8 cellular contexts compared by ENCODE assay signal in genomic region chr6:57316581-57317059, GRCh38. TPM values are rescaled to one million over a fixed set of nuclear protein-coding genes. Genes with fewer than 3 reads are reported as not detected.
DNase-seq lines count a peak whose midpoint lies in the region; ATAC-seq lines count a peak whose summit lies in the region.

No MANE protein-coding gene starts in this region.

- CTCF ChIA-PET in activated CD4-positive, alpha-beta T cell treated with anti-CD3 and anti-CD28 coated beads for 36 hours (lab: Charles Lee): interaction anchor here (0.6 to 4.7 kb wide), 34 partner anchors 9 to 840 kb away, joined by 3 to 80 read pairs (median 3); partner anchors contain the start of genes BAG2, BEND6, RAB23 and ZNF451

- peak overlapping the region; percentile 98 for H3K27ac Mint-ChIP-seq in activated CD4-positive, alpha-beta T cell treated with anti-CD3 and anti-CD28 coated beads for 36 hours

- DNase-seq in Ammon's horn (ENCODE audit: low spot score) (peak; percentile 95), NCI-H446 treated with DMSO at 0.1 percent for 48 hours (lab: John Stamatoyannopoulos, UW) (peak; percentile 87), dedifferentiated amniotic fluid mesenchymal stem cell (ENCODE audit: extremely low spot score) (peak; percentile 96), left lobe of liver (ENCODE audit: low spot score) (peak; percentile 86)
- DNase-seq in activated CD4-positive, alpha-beta T cell treated with anti-CD3 and anti-CD28 coated beads for 36 hours: peak; percentile 90
- peak; percentile 67 to 69 for DNase-seq in stimulated activated CD4-positive, alpha-beta T cell treated with anti-CD3 and anti-CD28 coated beads, Interleukin-2, amount 100 ng/mL, for 48 hours

- H3K9me3 Mint-ChIP-seq in activated CD4-positive, alpha-beta T cell treated with anti-CD3 and anti-CD28 coated beads for 36 hours (ENCODE audit: low read depth): no peaks in the 10 kb centered on the region

- H3K27me3 Mint-ChIP-seq in activated CD4-positive, alpha-beta T cell treated with anti-CD3 and anti-CD28 coated beads for 36 hours: no peaks in the 10 kb centered on the region

- intact Hi-C loops in activated CD4-positive, alpha-beta T cell treated with anti-CD3 and anti-CD28 coated beads for 36 hours (cut with DNase I, micrococcal nuclease): loop anchor here (1.0 to 5.0 kb wide), 19 partner anchors 48 to 959 kb away; partner anchors contain the start of genes BAG2 (in 2 of the 2), KIAA1586 (in 2 of the 2), RAB23 (in 2 of the 2) and BEND6 (in 1 of the 2)

- H3K4me1 Mint-ChIP-seq in activated CD4-positive, alpha-beta T cell treated with anti-CD3 and anti-CD28 coated beads for 36 hours: peaks cover 31% of the 10 kb centered on the region

- ATAC-seq in GM19025 (IDR thresholded peaks at IDR 0.05; ENCODE audit: low read depth, unreplicated experiment) (peak; percentile 86), HG03342 (IDR thresholded peaks at IDR 0.05; ENCODE audit: unreplicated experiment) (peak; percentile 86), left lobe of liver (peak; percentile 93)
- peak; percentile 88 for ATAC-seq in activated CD4-positive, alpha-beta T cell treated with anti-CD3 and anti-CD28 coated beads for 36 hours

- peak overlapping the region; percentile 99 for H3K4me3 Mint-ChIP-seq in activated CD4-positive, alpha-beta T cell treated with anti-CD3 and anti-CD28 coated beads for 36 hours

- H3K36me3 Mint-ChIP-seq in activated CD4-positive, alpha-beta T cell treated with anti-CD3 and anti-CD28 coated beads for 36 hours (ENCODE audit: low read depth): peaks cover 36% of the 10 kb centered on the region

- POLR2A ChIA-PET in activated CD4-positive, alpha-beta T cell treated with anti-CD3 and anti-CD28 coated beads for 36 hours (lab: Charles Lee): no interaction called here

RNA-seq across cellular contexts. Expression of gene PRIM2, which starts 0.8 kb away (rescaled TPM):
- total RNA-seq in activated CD4-positive, alpha-beta T cell treated with anti-CD3 and anti-CD28 coated beads for 36 hours: 10 to 100 TPM; 36.4 to 42.3 TPM
- total RNA-seq in left lobe of liver: 4.3 TPM

Comparison
In these comparisons a context has a peak if more than half of its experiments do, and no peak if none do; other contexts are left out.
1. Peak in every context shown above with its lines: DNase-seq and ATAC-seq.